In the genomic region with DNA sequence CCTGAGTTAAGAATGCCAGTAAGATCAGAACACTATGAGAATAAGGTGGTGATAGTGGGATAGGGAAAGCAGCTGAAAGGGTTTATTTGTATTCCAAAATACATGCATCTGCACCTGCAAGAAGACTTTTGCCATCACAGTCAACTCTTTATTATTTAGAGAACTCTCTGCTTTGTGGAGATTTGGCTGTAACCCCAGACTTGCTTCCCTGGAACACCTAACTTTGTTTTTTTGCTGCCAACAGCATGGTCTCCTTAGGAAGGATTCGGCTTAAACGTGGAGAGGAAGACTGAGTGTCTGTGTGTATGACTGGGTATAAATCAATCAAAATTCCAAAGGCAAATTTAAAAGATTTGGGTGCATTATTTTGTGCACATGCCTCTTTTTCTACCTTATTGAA, we compare ENCODE assay signal across 39 cellular contexts. TPM values are rescaled to one million over a fixed set of nuclear protein-coding genes. Genes with fewer than 3 reads are reported as not detected.
"Had no signal": no experiment of that assay in that cellular context is flagged by ENCODE, and none has a peak within 500 bp of the region (broad histone marks: within the 10 kb centered on the region; RNA-seq: fewer than 3 reads in every experiment).

No MANE protein-coding gene starts in this region.

- H3K4me3 ChIP-seq: adrenal gland, body of pancreas, breast epithelium had no signal

- H3K27ac ChIP-seq: adrenal gland, body of pancreas, brain microvascular endothelial cell, breast epithelium, VCaP had no signal

- H3K4me1 ChIP-seq: adrenal gland, body of pancreas, breast epithelium had no signal

- H3K27ac Mint-ChIP-seq: activated B cell treated with CpG ODN at 0.5 μM for 24 hours; activated CD4-positive, alpha-beta memory T cell treated with anti-CD3 and anti-CD28 coated beads for 36 hours; activated CD4-positive, alpha-beta T cell treated with anti-CD3 and anti-CD28 coated beads, Interleukin-2, amount 10 ng/mL, durations not matched to agents 24 days and 14 days; activated CD8-positive, alpha-beta T cell treated with anti-CD3 and anti-CD28 coated beads for 36 hours; activated naive CD4-positive, alpha-beta T cell treated with anti-CD3 and anti-CD28 coated beads for 36 hours; activated naive CD4-positive, alpha-beta T cell treated with anti-CD3 and anti-CD28 coated beads, Interleukin-2, amount 50 U/mL, for 72 hours; activated naive CD8-positive, alpha-beta T cell treated with anti-CD3 and anti-CD28 coated beads for 36 hours; activated T-cell treated with anti-CD3 and anti-CD28 coated beads, Interleukin-2, amount 50 U/mL, for 72 hours; activated T-helper 1 cell treated with anti-CD3 and anti-CD28 coated beads, Interleukin-12 subunit alpha, Interleukin-12 subunit beta, Interleukin-2, Interleukin-4 antibody, amounts not matched to agents 30 ng/mL and 10 ng/mL and 1 ng/mL, durations not matched to agents 14 hours and 24 hours and 36 hours; activated T-helper 17 cell treated with anti-CD3 and anti-CD28 coated beads, Interleukin-2, amount 50 U/mL, for 72 hours; T-helper 1 cell treated with Interleukin-12 subunit alpha and Interleukin-12 subunit beta and Interleukin-4 antibody, amounts not matched to agents 30 μg/mL and 1 μg/mL, for 36 hours; T-helper 2 cell treated with Interferon-gamma antibody and Interleukin-4, amounts not matched to agents 5 μg/mL and 100 μg/mL, for 36 hours had no signal

- ATAC-seq: activated CD8-positive, alpha-beta T cell treated with anti-CD3 and anti-CD28 coated beads for 36 hours; activated naive CD4-positive, alpha-beta T cell treated with anti-CD3 and anti-CD28 coated beads, Interleukin-2, amount 50 U/mL, for 72 hours; activated T-cell treated with anti-CD3 and anti-CD28 coated beads, Interleukin-2, amount 50 U/mL, for 4 hours; activated T-cell treated with anti-CD3 and anti-CD28 coated beads, Interleukin-2, amount 50 U/mL, for 72 hours; activated T-helper 17 cell treated with anti-CD3 and anti-CD28 coated beads, Interleukin-2, amount 50 U/mL, for 72 hours; body of pancreas had no signal

- FAIRE-seq: astrocyte, TTC549 had no signal

- H3K4me3 Mint-ChIP-seq: activated B cell treated with CpG ODN at 0.5 μM for 24 hours; activated CD4-positive, alpha-beta memory T cell treated with anti-CD3 and anti-CD28 coated beads for 36 hours; activated CD4-positive, alpha-beta T cell treated with anti-CD3 and anti-CD28 coated beads, Interleukin-2, amount 10 ng/mL, durations not matched to agents 24 days and 14 days; activated CD8-positive, alpha-beta T cell treated with anti-CD3 and anti-CD28 coated beads for 36 hours; activated naive CD4-positive, alpha-beta T cell treated with anti-CD3 and anti-CD28 coated beads for 36 hours; activated naive CD8-positive, alpha-beta T cell treated with anti-CD3 and anti-CD28 coated beads for 36 hours; activated T-cell treated with anti-CD3 and anti-CD28 coated beads, Interleukin-2, amount 50 U/mL, for 4 hours; activated T-cell treated with anti-CD3 and anti-CD28 coated beads, Interleukin-2, amount 50 U/mL, for 72 hours; activated T-helper 1 cell treated with anti-CD3 and anti-CD28 coated beads, Interleukin-12 subunit alpha, Interleukin-12 subunit beta, Interleukin-2, Interleukin-4 antibody, amounts not matched to agents 30 ng/mL and 10 ng/mL and 1 ng/mL, durations not matched to agents 14 hours and 24 hours and 36 hours; activated T-helper 17 cell treated with anti-CD3 and anti-CD28 coated beads, Interleukin-2, amount 50 U/mL, for 72 hours; T-helper 1 cell treated with Interleukin-12 subunit alpha and Interleukin-12 subunit beta and Interleukin-4 antibody, amounts not matched to agents 30 μg/mL and 1 μg/mL, for 36 hours; T-helper 2 cell treated with Interferon-gamma antibody and Interleukin-4, amounts not matched to agents 5 μg/mL and 100 μg/mL, for 36 hours had no signal

- H3K27me3 ChIP-seq: adrenal gland, body of pancreas, brain microvascular endothelial cell, breast epithelium had no signal

- H3K36me3 ChIP-seq: adrenal gland, brain microvascular endothelial cell, breast epithelium had no signal

- DNase-seq: activated B cell treated with CpG ODN at 0.5 μM for 24 hours; activated CD4-positive, alpha-beta memory T cell treated with anti-CD3 and anti-CD28 coated beads for 36 hours; activated CD4-positive, alpha-beta T cell treated with anti-CD3 and anti-CD28 coated beads for 4 hours; activated CD4-positive, alpha-beta T cell treated with anti-CD3 and anti-CD28 coated beads, Interleukin-2, amount 10 ng/mL, durations not matched to agents 24 days and 14 days; activated CD4-positive, alpha-beta T cell treated with anti-CD3 and anti-CD28 coated beads, Interleukin-2, amount 50 U/mL, for 1 hour; activated CD4-positive, alpha-beta T cell treated with anti-CD3 and anti-CD28 coated beads, Interleukin-2, amount 50 U/mL, for 4 hours; activated CD4-positive, CD25-positive, alpha-beta regulatory T cell treated with anti-CD3 and anti-CD28 coated beads, Interleukin-2, amount 50 U/mL, for 72 hours; activated CD8-positive, alpha-beta memory T cell treated with anti-CD3 and anti-CD28 coated beads, Interleukin-2, amount 50 U/mL, for 4 hours; activated CD8-positive, alpha-beta T cell treated with anti-CD3 and anti-CD28 coated beads for 36 hours; activated effector memory CD4-positive, alpha-beta T cell treated with anti-CD3 and anti-CD28 coated beads, Interleukin-2, amount 50 U/mL, for 16 hours; activated gamma-delta T cell treated with Interleukin-2 at 50 U/mL for 16 hours; activated naive CD4-positive, alpha-beta T cell; activated naive CD4-positive, alpha-beta T cell treated with anti-CD3 and anti-CD28 coated beads for 36 hours; activated naive CD4-positive, alpha-beta T cell treated with anti-CD3 and anti-CD28 coated beads, Interleukin-2, amount 50 U/mL, for 16 hours; activated naive CD8-positive, alpha-beta T cell treated with anti-CD3 and anti-CD28 coated beads for 36 hours; activated T-cell treated with anti-CD3 and anti-CD28 coated beads for 4 hours; activated T-cell treated with anti-CD3 and anti-CD28 coated beads, Interleukin-2, amount 50 U/mL, for 1 hour; activated T-cell treated with anti-CD3 and anti-CD28 coated beads, Interleukin-2, amount 50 U/mL, for 4 hours; activated T-cell treated with anti-CD3 and anti-CD28 coated beads, Interleukin-2, amount 50 U/mL, for 72 hours; adrenal gland; amniotic stem cell; aorta; body of pancreas; brain microvascular endothelial cell; central memory CD4-positive, alpha-beta T cell; T-helper 1 cell; T-helper 2 cell; T-helper 9 cell had no signal

- H3K9me3 Mint-ChIP-seq: activated CD4-positive, alpha-beta memory T cell treated with anti-CD3 and anti-CD28 coated beads for 36 hours; activated CD4-positive, alpha-beta T cell treated with anti-CD3 and anti-CD28 coated beads, Interleukin-2, amount 10 ng/mL, durations not matched to agents 24 days and 14 days; activated T-cell treated with anti-CD3 and anti-CD28 coated beads, Interleukin-2, amount 50 U/mL, for 4 hours; activated T-helper 1 cell treated with anti-CD3 and anti-CD28 coated beads, Interleukin-12 subunit alpha, Interleukin-12 subunit beta, Interleukin-2, Interleukin-4 antibody, amounts not matched to agents 30 ng/mL and 10 ng/mL and 1 ng/mL, durations not matched to agents 14 hours and 24 hours and 36 hours; activated T-helper 17 cell treated with anti-CD3 and anti-CD28 coated beads, Interleukin-2, amount 50 U/mL, for 72 hours; T-helper 1 cell treated with Interleukin-12 subunit alpha and Interleukin-12 subunit beta and Interleukin-4 antibody, amounts not matched to agents 30 μg/mL and 1 μg/mL, for 36 hours; T-helper 2 cell treated with Interferon-gamma antibody and Interleukin-4, amounts not matched to agents 5 μg/mL and 100 μg/mL, for 36 hours had no signal

- H3K9me3 ChIP-seq: adrenal gland, body of pancreas, breast epithelium had no signal

- H3K27me3 Mint-ChIP-seq: activated B cell treated with CpG ODN at 0.5 μM for 24 hours; activated CD4-positive, alpha-beta memory T cell treated with anti-CD3 and anti-CD28 coated beads for 36 hours; activated CD4-positive, alpha-beta T cell treated with anti-CD3 and anti-CD28 coated beads, Interleukin-2, amount 10 ng/mL, durations not matched to agents 24 days and 14 days; activated CD8-positive, alpha-beta T cell treated with anti-CD3 and anti-CD28 coated beads for 36 hours; activated naive CD8-positive, alpha-beta T cell treated with anti-CD3 and anti-CD28 coated beads for 36 hours; activated T-helper 17 cell treated with anti-CD3 and anti-CD28 coated beads, Interleukin-2, amount 50 U/mL, for 72 hours had no signal

- H3K4me1 Mint-ChIP-seq: activated B cell treated with CpG ODN at 0.5 μM for 24 hours; activated CD4-positive, alpha-beta T cell treated with anti-CD3 and anti-CD28 coated beads, Interleukin-2, amount 10 ng/mL, durations not matched to agents 24 days and 14 days; activated naive CD8-positive, alpha-beta T cell treated with anti-CD3 and anti-CD28 coated beads for 36 hours; activated T-helper 17 cell treated with anti-CD3 and anti-CD28 coated beads, Interleukin-2, amount 50 U/mL, for 72 hours had no signal

- H3K36me3 Mint-ChIP-seq: activated CD4-positive, alpha-beta memory T cell treated with anti-CD3 and anti-CD28 coated beads for 36 hours; activated naive CD4-positive, alpha-beta T cell treated with anti-CD3 and anti-CD28 coated beads, Interleukin-2, amount 50 U/mL, for 72 hours; activated naive CD8-positive, alpha-beta T cell treated with anti-CD3 and anti-CD28 coated beads for 36 hours had no signal

RNA-seq across cellular contexts. Expression of gene SLITRK3, which starts 21.6 kb away (rescaled TPM):
- total RNA-seq: activated B cell treated with CpG ODN at 0.5 μM for 24 hours; activated CD4-positive, alpha-beta memory T cell treated with anti-CD3 and anti-CD28 coated beads for 36 hours; activated CD4-positive, alpha-beta T cell treated with anti-CD3 and anti-CD28 coated beads, Interleukin-2, amount 10 ng/mL, durations not matched to agents 24 days and 14 days; activated CD8-positive, alpha-beta memory T cell treated with anti-CD3 and anti-CD28 coated beads for 36 hours; activated CD8-positive, alpha-beta T cell treated with anti-CD3 and anti-CD28 coated beads for 36 hours; activated naive CD4-positive, alpha-beta T cell treated with anti-CD3 and anti-CD28 coated beads for 36 hours; activated naive CD4-positive, alpha-beta T cell treated with anti-CD3 and anti-CD28 coated beads, Interleukin-2, amount 50 U/mL, for 72 hours; activated naive CD8-positive, alpha-beta T cell treated with anti-CD3 and anti-CD28 coated beads for 36 hours; activated T-cell treated with anti-CD3 and anti-CD28 coated beads, Interleukin-2, amount 50 U/mL, for 4 hours; activated T-cell treated with anti-CD3 and anti-CD28 coated beads, Interleukin-2, amount 50 U/mL, for 72 hours; activated T-helper 1 cell treated with anti-CD3 and anti-CD28 coated beads, Interleukin-12 subunit alpha, Interleukin-12 subunit beta, Interleukin-2, Interleukin-4 antibody, amounts not matched to agents 30 ng/mL and 10 ng/mL and 1 ng/mL, durations not matched to agents 14 hours and 24 hours and 36 hours; activated T-helper 17 cell treated with anti-CD3 and anti-CD28 coated beads, Interleukin-2, amount 50 U/mL, for 72 hours; body of pancreas; cardiac septum had no signal
